Comparison of ENCODE assay signal across 1 cellular context in genomic region chr2:130357864-130358263, GRCh38.
TF ChIP-seq lines count a peak whose summit lies in the region.

No MANE protein-coding gene starts in this region.

TF ChIP-seq in HepG2, 621 proteins besides CTCF, POLR2A, EP300 and RAD21:
- TF ChIP-seq HIC2 (CRISPR knock-in tag; IDR thresholded peaks at IDR 0.05; ENCODE audit: low read depth), result no peak
- no peak for TF ChIP-seq HNRNPUL1 (IDR thresholded peaks at IDR 0.05; ENCODE audit: low read depth, low read length)
- TF ChIP-seq ATF7 (IDR thresholded peaks at IDR 0.05), result peak; percentile 59; the same call in 1 of the 2 replicates
- TF ChIP-seq ATF7 (CRISPR knock-in tag; IDR thresholded peaks at IDR 0.05), result no peak
- no peak for TF ChIP-seq E2F5 (CRISPR knock-in tag; conservative IDR thresholded peaks at IDR 0.05)
